1 cellular context compared by ENCODE assay signal in genomic region chr19:2756921-2757881, GRCh38.
TF ChIP-seq lines count a peak whose summit lies in the region.

No MANE protein-coding gene starts in this region.

TF ChIP-seq in H1, 55 proteins besides CTCF, POLR2A, EP300 and RAD21:
- TF ChIP-seq FOSL1 (IDR thresholded peaks at IDR 0.05; ENCODE audit: insufficient read depth, low read depth, low read length) (no peak), NANOG (IDR thresholded peaks at IDR 0.05; ENCODE audit: insufficient read depth, low read depth, low read length, poor library complexity, severe bottlenecking) (no peak), BRCA1 (IDR thresholded peaks at IDR 0.05; ENCODE audit: low read depth, low read length) (no peak), SUZ12 (IDR thresholded peaks at IDR 0.05; ENCODE audit: low read length) (no peak), CHD7 (IDR thresholded peaks at IDR 0.05; ENCODE audit: insufficient replicate concordance, low read length) (no peak), TAF7 (optimal IDR thresholded peaks at IDR 0.05; ENCODE audit: borderline replicate concordance, low read depth, low read length) (no peak), SIX5 (IDR thresholded peaks at IDR 0.05; ENCODE audit: low read depth, low read length) (no peak), E2F6 (IDR thresholded peaks at IDR 0.05) (no peak), CBX5 (IDR thresholded peaks at IDR 0.05; ENCODE audit: low read depth, low read length) (no peak), SIN3A (conservative IDR thresholded peaks at IDR 0.05 in 1 of 2, IDR thresholded peaks at IDR 0.05 in 1 of 2; ENCODE audit: low read depth in 1 of 2, low read length in 2 of 2) (no peak), PHF8 (conservative IDR thresholded peaks at IDR 0.05; ENCODE audit: low read depth, low read length) (no peak), CEBPB (IDR thresholded peaks at IDR 0.05; ENCODE audit: low read depth, low read length) (no peak), GTF2F1 (IDR thresholded peaks at IDR 0.05; ENCODE audit: borderline replicate concordance, low read depth, low read length) (no peak), KDM1A (IDR thresholded peaks at IDR 0.05; ENCODE audit: borderline replicate concordance, low read length) (no peak), TCF12 (IDR thresholded peaks at IDR 0.05; ENCODE audit: low read depth, low read length) (no peak), USF2 (IDR thresholded peaks at IDR 0.05; ENCODE audit: low read length) (no peak), SP4 (IDR thresholded peaks at IDR 0.05; ENCODE audit: low read length) (no peak), POU5F1 (IDR thresholded peaks at IDR 0.05; ENCODE audit: low read depth, low read length) (no peak), MAX (IDR thresholded peaks at IDR 0.05) (no peak)
TF ChIP-seq in H1: peak in this region for 0.
